In genomic region chr11:6388747-6389146, GRCh38 we compare ENCODE assay signal across 15 cellular contexts. TPM values are rescaled to one million over a fixed set of nuclear protein-coding genes. Genes with fewer than 3 reads are reported as not detected.
DNase-seq lines count a peak whose midpoint lies in the region; ATAC-seq, FAIRE-seq and TF ChIP-seq lines count a peak whose summit lies in the region.
"Had no signal": no experiment of that assay in that cellular context is flagged by ENCODE, and none has a peak within 500 bp of the region (broad histone marks: within the 10 kb centered on the region; RNA-seq: fewer than 3 reads in every experiment).

No MANE protein-coding gene starts in this region.

- intact Hi-C loops in OCI-LY7 (cut with micrococcal nuclease; ENCODE audit: unreplicated experiment): no loop called here

- POLR2A ChIA-PET in SK-N-SH (lab: Yijun Ruan, JAX): no interaction called here
- POLR2A ChIA-PET in OCI-LY7 (lab: Charles Lee): interaction anchor here (0.7 to 2.2 kb wide), 6 partner anchors 10 to 142 kb away, joined by 3 to 11 read pairs (median 3); partner anchors contain the start of gene HPX

- H3K27ac ChIP-seq in SK-N-SH (ENCODE audit: low read depth in 2 of 2, low read length in 1 of 2) (no peak overlapping the region), OCI-LY7 (ENCODE audit: low read depth, low read length, poor library complexity, severe bottlenecking) (no peak overlapping the region), gastroesophageal sphincter (peak overlapping the region in 3 of 4 donors; percentile 91 to 96 (median 93)), smooth muscle cell (ENCODE audit: low read depth) (peak overlapping the region; percentile 89), small intestine (ENCODE audit: low read depth in 1 of 2, low read length in 1 of 2) (no peak overlapping the region)
- H3K27ac ChIP-seq: neural progenitor cell, WERI-Rb-1 had no signal

- H3K79me2 ChIP-seq in SK-N-SH (ENCODE audit: insufficient read depth): 0 out of 2 replicates have a peak, but pooled peaks cover 9% of the 10 kb centered on the region
- H3K79me2 ChIP-seq in OCI-LY7 (ENCODE audit: insufficient read depth, low read depth, low read length): no peaks in the 10 kb centered on the region
- no peaks in the 10 kb centered on the region for H3K79me2 ChIP-seq in smooth muscle cell (ENCODE audit: low read depth)

- H3K4me2 ChIP-seq in SK-N-SH: peak overlapping the region; percentile 87; the same call in 1 of the 2 replicates
- peak overlapping the region; percentile 91 for H3K4me2 ChIP-seq in OCI-LY7 (ENCODE audit: low read length)
- no peak overlapping the region for H3K4me2 ChIP-seq in smooth muscle cell

- TF ChIP-seq CTCF in SK-N-SH (IDR thresholded peaks at IDR 0.05) (no peak), OCI-LY7 (conservative IDR thresholded peaks at IDR 0.05; ENCODE audit: low read length) (no peak), gastroesophageal sphincter (IDR thresholded peaks at IDR 0.05) (no peak), smooth muscle cell (IDR thresholded peaks at IDR 0.05; ENCODE audit: borderline replicate concordance, insufficient read depth, poor library complexity, severe bottlenecking) (no peak)

- CTCF ChIA-PET in SK-N-SH (lab: Yijun Ruan, JAX): interaction anchor here (1.0 to 2.7 kb wide), 5 partner anchors 9 to 138 kb away, joined by 3 to 25 read pairs (median 7); no protein-coding TSS in a partner anchor
- CTCF ChIA-PET in OCI-LY7 (lab: Charles Lee; ENCODE audit: unreplicated experiment): interaction anchor here (0.8 kb wide), 1 partner anchor 55 kb away, joined by 3 read pairs; no protein-coding TSS in a partner anchor

- TF ChIP-seq EP300 in SK-N-SH (IDR thresholded peaks at IDR 0.05; ENCODE audit: borderline replicate concordance in 1 of 2, low read depth in 1 of 2, low read length in 1 of 2): no peak
- TF ChIP-seq EP300 in gastroesophageal sphincter (IDR thresholded peaks at IDR 0.05): no peak

- peaks cover 3 to 14% of the 10 kb centered on the region in 2 experiments; a peak in 2 of 4 replicates for H3K4me1 ChIP-seq in SK-N-SH (ENCODE audit: control insufficient read depth in 1 of 2, insufficient read depth in 2 of 2, low read depth in 1 of 2, low read length in 1 of 2)
- peaks cover 24% of the 10 kb centered on the region for H3K4me1 ChIP-seq in OCI-LY7 (ENCODE audit: insufficient read depth, low read length, poor library complexity, severe bottlenecking)
- H3K4me1 ChIP-seq in gastroesophageal sphincter: peaks cover 0 to 22% (median 12%) of the 10 kb centered on the region in 3 donors
- peaks cover 9% of the 10 kb centered on the region for H3K4me1 ChIP-seq in smooth muscle cell (ENCODE audit: low read depth)
- peaks cover 3 to 6% of the 10 kb centered on the region in 2 donors for H3K4me1 ChIP-seq in small intestine (ENCODE audit: control insufficient read depth in 2 of 2, insufficient read depth in 1 of 2, low read depth in 1 of 2, low read length in 1 of 2)

- H3K9me2 ChIP-seq in SK-N-SH (no peaks in the 10 kb centered on the region), OCI-LY7 (ENCODE audit: insufficient read depth, low read length) (no peaks in the 10 kb centered on the region)

- H3K27me3 ChIP-seq in SK-N-SH (ENCODE audit: insufficient read depth) (no peaks in the 10 kb centered on the region), gastroesophageal sphincter (no peaks in the 10 kb centered on the region), smooth muscle cell (ENCODE audit: low read depth) (no peaks in the 10 kb centered on the region), small intestine (ENCODE audit: control insufficient read depth in 2 of 2, insufficient read depth in 2 of 2, low read length in 2 of 2) (no peaks in the 10 kb centered on the region)
- H3K27me3 ChIP-seq: neural progenitor cell, thyroid gland had no signal

- no TSS peak for BruUV-seq in OCI-LY7 (replicated peaks; lab: Mats Ljungman, UMichigan)

- FAIRE-seq in small intestine (lab: Jason Lieb, UNC): no peak

- no peaks in the 10 kb centered on the region for H3K9me3 ChIP-seq in SK-N-SH
- no peaks in the 10 kb centered on the region for H3K9me3 ChIP-seq in OCI-LY7 (ENCODE audit: low read length)
- H3K9me3 ChIP-seq in gastroesophageal sphincter: no peaks in the 10 kb centered on the region
- H3K9me3 ChIP-seq in smooth muscle cell (replicated peaks; ENCODE audit: low read depth): no peaks in the 10 kb centered on the region
- no peaks in the 10 kb centered on the region for H3K9me3 ChIP-seq in small intestine (ENCODE audit: control insufficient read depth, low read depth)
- H3K9me3 ChIP-seq: thyroid gland had no signal

- TF ChIP-seq RAD21 in SK-N-SH (IDR thresholded peaks at IDR 0.05; ENCODE audit: low read length): no peak

- no peak for TF ChIP-seq POLR2A in gastroesophageal sphincter (IDR thresholded peaks at IDR 0.05)

- no peak for ATAC-seq in SK-N-SH treated with all-trans-retinoic acid at 6 μM for 48 hours
- ATAC-seq in gastroesophageal sphincter: no peak
- ATAC-seq: activated naive CD4-positive, alpha-beta T cell treated with anti-CD3 and anti-CD28 coated beads, Interleukin-2, amount 50 U/mL, for 72 hours had no signal

- DNase-seq in SK-N-SH: no peak
- no peak for DNase-seq in OCI-LY7 (ENCODE audit: low spot score)
- no peak for DNase-seq in smooth muscle cell (lab: John Stamatoyannopoulos, UW; ENCODE audit: unreplicated experiment)
- no peak for DNase-seq in SW480 (ENCODE audit: low spot score)
- no peak for DNase-seq in small intestine
- no peak for DNase-seq in NCI-H2196 (lab: John Stamatoyannopoulos, UW; ENCODE audit: unreplicated experiment)
- DNase-seq: 8988T; PC-9; stimulated activated CD4-positive, alpha-beta T cell treated with anti-CD3 and anti-CD28 coated beads, Interleukin-2, amount 100 ng/mL, for 24 hours; thyroid gland; WERI-Rb-1 had no signal

- peaks cover 4% of the 10 kb centered on the region for H3F3A ChIP-seq in SK-N-SH (replicated peaks; ENCODE audit: insufficient read depth)
- no peaks in the 10 kb centered on the region for H3F3A ChIP-seq in smooth muscle cell (ENCODE audit: low read depth)

- H3K9ac ChIP-seq in SK-N-SH (no peak overlapping the region), smooth muscle cell (ENCODE audit: low read depth) (no peak overlapping the region)
- H3K9ac ChIP-seq: neural progenitor cell had no signal

- H3K36me3 ChIP-seq in SK-N-SH (replicated peaks in 1 of 2; ENCODE audit: control insufficient read depth in 1 of 2, insufficient read depth in 2 of 2, low read length in 1 of 2): peaks cover 0 to 7% of the 10 kb centered on the region in 2 experiments
- no peaks in the 10 kb centered on the region for H3K36me3 ChIP-seq in OCI-LY7 (ENCODE audit: insufficient read depth, low read length)
- H3K36me3 ChIP-seq in gastroesophageal sphincter: peaks cover 0 to 10% of the 10 kb centered on the region in 2 donors
- no peaks in the 10 kb centered on the region for H3K36me3 ChIP-seq in smooth muscle cell (ENCODE audit: low read depth)
- no peaks in the 10 kb centered on the region for H3K36me3 ChIP-seq in small intestine (ENCODE audit: control insufficient read depth in 2 of 2, insufficient read depth in 2 of 2, low read length in 2 of 2)
- H3K36me3 ChIP-seq: neural progenitor cell, thyroid gland, WERI-Rb-1 had no signal

- 100% methylated on average over 1 of the region's 1 CpG for WGBS in SK-N-SH (ENCODE audit: low lambda C conversion rate)
- WGBS in gastroesophageal sphincter (ENCODE audit: low coverage in 1 of 2), 2 donors: 90 to 92% methylated on average over 1 of the region's 1 CpG
- WGBS in smooth muscle cell (ENCODE audit: low lambda C conversion rate): 89% methylated on average over 1 of the region's 1 CpG
- WGBS in small intestine, 3 donors: 93 to 100% (median 97%) methylated on average over 1 of the region's 1 CpG

- H2AFZ ChIP-seq in SK-N-SH (ENCODE audit: low read depth): no peak overlapping the region; the same call in 1 of the 2 replicates
- H2AFZ ChIP-seq in OCI-LY7 (ENCODE audit: low read length): 0 out of 2 replicates have a peak overlapping the region, but pooled peaks have one; percentile 84
- peak overlapping the region; percentile 2 for H2AFZ ChIP-seq in smooth muscle cell (ENCODE audit: low read depth)

- no peak overlapping the region for H3K4me3 ChIP-seq in SK-N-SH (ENCODE audit: low read depth in 2 of 2, low read length in 1 of 2)
- H3K4me3 ChIP-seq in OCI-LY7 (ENCODE audit: low read depth, low read length, poor library complexity, severe bottlenecking): peak overlapping the region; percentile 73
- no peak overlapping the region for H3K4me3 ChIP-seq in gastroesophageal sphincter
- H3K4me3 ChIP-seq in smooth muscle cell: no peak overlapping the region
- H3K4me3 ChIP-seq in small intestine (ENCODE audit: low read depth in 1 of 2, low read length in 2 of 2): no peak overlapping the region
- H3K4me3 ChIP-seq: thyroid gland had no signal

- H4K20me1 ChIP-seq in SK-N-SH (ENCODE audit: insufficient read depth): no peaks in the 10 kb centered on the region
- no peaks in the 10 kb centered on the region for H4K20me1 ChIP-seq in OCI-LY7 (ENCODE audit: insufficient read depth, low read length)
- H4K20me1 ChIP-seq in smooth muscle cell (ENCODE audit: low read depth): no peaks in the 10 kb centered on the region

RNA-seq across cellular contexts. Expression of gene SMPD1, which starts 1.5 kb away (rescaled TPM):
- 59.6 and 69.2 TPM in 2 replicates for polyA plus RNA-seq in SK-N-SH (2012; rRNA removed)
- polyA plus RNA-seq in SK-N-SH (2012; cell fraction: cytosol; rRNA removed): 43.5 and 52.1 TPM in 2 replicates
- polyA plus RNA-seq in SK-N-SH (2012; cell fraction: nucleus; rRNA removed): 60.6 and 70.4 TPM in 2 replicates
- 5.1 and 5.4 TPM in 2 replicates for total RNA-seq in OCI-LY7 (2014; rRNA removed; shearing (Covaris generic))
- 11.5 and 11.9 TPM in 2 replicates for total RNA-seq in OCI-LY7 (2022)
- total RNA-seq in gastroesophageal sphincter: 10 to 100 TPM; 26.6 to 37.8 (median 33.5) TPM
- total RNA-seq in smooth muscle cell: 40.2 and 57.3 TPM in 2 replicates
- 50.0 and 56.6 TPM in 2 replicates for polyA plus RNA-seq in smooth muscle cell
- polyA plus RNA-seq in small intestine: 10 to 100 TPM; 22.0 to 32.4 (median 26.2) TPM

RNA-seq across cellular contexts. Expression of gene APBB1, which starts 30.1 kb away (rescaled TPM):
- polyA plus RNA-seq in SK-N-SH (2012; rRNA removed): 32.9 and 35.9 TPM in 2 replicates
- 15.9 and 26.3 TPM in 2 replicates for polyA plus RNA-seq in SK-N-SH (2012; cell fraction: cytosol; rRNA removed)
- polyA plus RNA-seq in SK-N-SH (2012; cell fraction: nucleus; rRNA removed): 49.9 and 56.0 TPM in 2 replicates
- 30.4 and 36.1 TPM in 2 replicates for total RNA-seq in OCI-LY7 (2014; rRNA removed; shearing (Covaris generic))
- 25.5 and 28.3 TPM in 2 replicates for total RNA-seq in OCI-LY7 (2022)
- 100 to 1,000 TPM in 1 of 4 donors, 10 to 100 TPM in 3; 55.9 to 149 (median 73.1) TPM for total RNA-seq in gastroesophageal sphincter
- 31.1 and 36.7 TPM in 2 replicates for total RNA-seq in smooth muscle cell
- polyA plus RNA-seq in smooth muscle cell: 59.2 and 64.2 TPM in 2 replicates
- polyA plus RNA-seq in small intestine: 10 to 100 TPM in 1 of 3 donors, 1 to 10 TPM in 2; 2.5 to 14.1 (median 9.7) TPM

RNA-seq across cellular contexts. Expression of gene HPX, which starts 52.0 kb away (rescaled TPM):
- polyA plus RNA-seq in SK-N-SH (2012; rRNA removed) (1.8 and 2.3 TPM in 2 replicates), smooth muscle cell (1.1 and 2.6 TPM in 2 replicates), small intestine (1 to 10 TPM in 2 of 3 donors, under 1 TPM in 1; 0.85 to 5.7 (median 4.5) TPM)
- 0.24 and 0.34 TPM in 2 replicates for polyA plus RNA-seq in SK-N-SH (2012; cell fraction: cytosol; rRNA removed)
- polyA plus RNA-seq in SK-N-SH (2012; cell fraction: nucleus; rRNA removed): 21.2 and 22.4 TPM in 2 replicates
- total RNA-seq in OCI-LY7 (2014; rRNA removed; shearing (Covaris generic)): 0.16 TPM in 1 of 2 replicates, not detected in the other
- total RNA-seq in OCI-LY7 (2022) (1.2 and 5.2 TPM in 2 replicates), gastroesophageal sphincter (1 to 10 TPM in 1 of 4 donors, under 1 TPM in 1, not detected in 2; 0.31 to 3.6 TPM), smooth muscle cell (0.40 and 3.5 TPM in 2 replicates)

Comparison
In these comparisons a context has a peak if more than half of its experiments do, and no peak if none do; other contexts are left out.
1. H3K27ac ChIP-seq: peak in gastroesophageal sphincter (3 of 4) and smooth muscle cell (single experiment); none in SK-N-SH (0 of 2), OCI-LY7 (single experiment) and small intestine (0 of 2).